Comparison of ENCODE assay signal across 2 cellular contexts in the genomic region with DNA sequence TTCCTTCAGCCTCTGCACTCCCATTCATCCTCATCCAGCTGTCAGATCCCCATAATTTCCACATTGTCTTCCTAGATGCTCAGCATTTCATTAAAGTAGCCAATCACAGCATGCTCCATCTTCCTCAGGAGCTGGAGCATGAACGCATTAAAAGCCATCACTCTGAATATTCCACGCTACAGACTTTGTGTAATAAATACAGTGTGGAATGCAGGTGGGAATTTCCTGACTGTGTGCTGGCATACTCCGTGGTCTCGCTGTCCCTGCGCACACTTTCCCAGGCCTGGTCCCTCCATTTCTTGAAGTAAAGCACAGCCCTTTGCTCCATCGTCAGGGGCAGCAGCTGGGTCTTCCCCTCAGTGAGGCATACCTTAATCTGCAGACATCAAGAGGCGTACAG.
TF ChIP-seq lines count a peak whose summit lies in the region.

No MANE protein-coding gene starts in this region.

TF ChIP-seq in neural cell, 6 proteins besides CTCF, POLR2A, EP300 and RAD21 (continued from another document):
- TF ChIP-seq REST (IDR thresholded peaks at IDR 0.05; ENCODE audit: borderline replicate concordance) (peak; percentile 94), MXI1 (conservative IDR thresholded peaks at IDR 0.05; ENCODE audit: poor library complexity, severe bottlenecking) (no peak)

TF ChIP-seq in HepG2, 621 proteins besides CTCF, POLR2A, EP300 and RAD21 (continued from another document):
- no peak for TF ChIP-seq ZNF891 (CRISPR knock-in tag; IDR thresholded peaks at IDR 0.05)
